Comparison of ENCODE assay signal across 8 cellular contexts in the genomic region with DNA sequence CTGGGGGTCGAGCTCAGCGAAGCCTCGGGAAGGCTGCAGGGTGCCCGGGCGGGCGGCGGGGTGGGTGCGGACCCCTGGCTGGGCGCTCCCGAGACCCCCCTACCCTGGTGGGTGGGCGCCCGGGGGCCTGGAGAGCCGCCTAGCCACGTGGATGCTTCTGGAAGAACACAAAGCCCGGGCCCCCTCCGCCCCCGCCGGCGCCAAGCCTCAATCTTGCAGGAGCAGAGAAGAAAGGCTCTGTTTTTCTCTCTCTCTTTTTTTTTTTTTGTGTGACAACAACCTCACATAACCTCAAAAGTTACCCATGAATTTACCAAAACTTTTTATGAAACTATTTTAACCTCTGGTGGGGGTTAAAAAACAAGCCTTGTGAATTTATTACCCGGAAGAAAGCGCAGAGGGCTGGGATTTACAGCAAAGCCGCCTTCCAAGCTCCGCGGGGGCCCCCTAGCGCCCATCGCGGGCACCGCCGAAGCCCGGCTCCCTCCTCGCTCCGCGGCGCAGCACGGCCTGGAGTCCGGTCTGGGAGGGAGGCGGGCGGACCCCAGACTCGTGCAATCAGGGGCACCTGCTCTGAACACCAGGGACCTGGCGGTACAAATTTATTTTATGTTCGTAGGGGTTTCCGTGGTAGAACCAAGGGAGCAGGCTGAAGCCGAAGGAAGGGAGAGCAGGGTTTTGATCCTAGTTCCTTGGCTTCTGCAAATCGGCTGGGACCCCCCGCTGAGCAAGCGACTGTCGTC. TPM values are rescaled to one million over a fixed set of nuclear protein-coding genes. Genes with fewer than 3 reads are reported as not detected.
A peak's percentile ranks its signal among the peaks of the same experiment; 100 is the strongest.
DNase-seq lines count a peak whose midpoint lies in the region; ATAC-seq and TF ChIP-seq lines count a peak whose summit lies in the region.

No MANE protein-coding gene starts in this region.

- peak overlapping the region; percentile 86 for H3K4me3 Mint-ChIP-seq in activated naive CD8-positive, alpha-beta T cell

- H3K4me3 ChIP-seq in ovary (peak overlapping the region; percentile 45), thoracic aorta (peak overlapping the region; percentile 74)

- H3K9me3 ChIP-seq in ovary = no peaks in the 10 kb centered on the region
- no peaks in the 10 kb centered on the region for H3K9me3 ChIP-seq in thoracic aorta

- TF ChIP-seq POLR2A in ovary (IDR thresholded peaks at IDR 0.05) = no peak

- intact Hi-C loops in head of caudate nucleus (cut with DNase I) (loop anchor here (5.0 kb wide), 1 partner anchor 355 kb away; no protein-coding TSS in a partner anchor), ovary (cut with DNase I) (loop anchor here in 3 of 4 donors (1.0 to 10.0 kb wide), 5 partner anchors 135 to 988 kb away; no protein-coding TSS in a partner anchor)

- no peaks in the 10 kb centered on the region for H3K9me3 Mint-ChIP-seq in activated naive CD8-positive, alpha-beta T cell (ENCODE audit: low read depth)

- peaks cover 2% of the 10 kb centered on the region for H3K4me1 ChIP-seq in ovary (ENCODE audit: insufficient read depth)
- H3K4me1 ChIP-seq in thoracic aorta (ENCODE audit: control insufficient read depth in 1 of 2, low read depth in 2 of 2) = peaks cover 16 to 28% of the 10 kb centered on the region in 2 donors

- H3K36me3 Mint-ChIP-seq in activated naive CD8-positive, alpha-beta T cell = peaks cover 2% of the 10 kb centered on the region

- DNase-seq in COLO668 (lab: John Stamatoyannopoulos, UW; ENCODE audit: unreplicated experiment) (peak; percentile 69), LHCN-M2 (ENCODE audit: low read depth) (peak; percentile 54), head of caudate nucleus (peak; percentile 37 to 93 (median 83)), ovary (peak; percentile 53 to 84 (median 75)), thoracic aorta (ENCODE audit: low spot score) (no peak)

- no peaks in the 10 kb centered on the region for H3K27me3 ChIP-seq in ovary
- H3K27me3 ChIP-seq in thoracic aorta (replicated peaks; ENCODE audit: insufficient read depth) = no peaks in the 10 kb centered on the region

- H3K27me3 Mint-ChIP-seq in activated naive CD8-positive, alpha-beta T cell = no peaks in the 10 kb centered on the region

- no peaks in the 10 kb centered on the region for H3K36me3 ChIP-seq in ovary
- H3K36me3 ChIP-seq in thoracic aorta = no peaks in the 10 kb centered on the region

- WGBS in ovary, 3 donors = 1% methylated on average over 47 of the region's 47 CpGs

- TF ChIP-seq EP300 in ovary (IDR thresholded peaks at IDR 0.05) = no peak

- TF ChIP-seq CTCF in ovary (IDR thresholded peaks at IDR 0.05) (peak; percentile 72 to 76 (median 74)), thoracic aorta (IDR thresholded peaks at IDR 0.05) (peak; percentile 94)

- H3K4me1 Mint-ChIP-seq in activated naive CD8-positive, alpha-beta T cell (ENCODE audit: low read depth) = peaks cover 21% of the 10 kb centered on the region

- peak overlapping the region; percentile 87 for H3K27ac Mint-ChIP-seq in activated naive CD8-positive, alpha-beta T cell

- H3K27ac ChIP-seq in ovary (no peak overlapping the region), thoracic aorta (no peak overlapping the region)

- ATAC-seq in GM21423 (IDR thresholded peaks at IDR 0.05; ENCODE audit: unreplicated experiment) (peak; percentile 83), SK-N-SH treated with all-trans-retinoic acid at 6 μM for 48 hours (peak; percentile 99), thoracic aorta (ENCODE audit: insufficient number of reproducible peaks, low FRiP score, low read depth) (no peak)

TF ChIP-seq in SK-N-SH treated with all-trans-retinoic acid at 6 μM for 48 hours, 23 proteins besides CTCF, POLR2A, EP300 and RAD21:
- no peak for TF ChIP-seq CREB5 (CRISPR knock-in tag; IDR thresholded peaks at IDR 0.05; ENCODE audit: low read depth)
- TF ChIP-seq, protein P1, sequence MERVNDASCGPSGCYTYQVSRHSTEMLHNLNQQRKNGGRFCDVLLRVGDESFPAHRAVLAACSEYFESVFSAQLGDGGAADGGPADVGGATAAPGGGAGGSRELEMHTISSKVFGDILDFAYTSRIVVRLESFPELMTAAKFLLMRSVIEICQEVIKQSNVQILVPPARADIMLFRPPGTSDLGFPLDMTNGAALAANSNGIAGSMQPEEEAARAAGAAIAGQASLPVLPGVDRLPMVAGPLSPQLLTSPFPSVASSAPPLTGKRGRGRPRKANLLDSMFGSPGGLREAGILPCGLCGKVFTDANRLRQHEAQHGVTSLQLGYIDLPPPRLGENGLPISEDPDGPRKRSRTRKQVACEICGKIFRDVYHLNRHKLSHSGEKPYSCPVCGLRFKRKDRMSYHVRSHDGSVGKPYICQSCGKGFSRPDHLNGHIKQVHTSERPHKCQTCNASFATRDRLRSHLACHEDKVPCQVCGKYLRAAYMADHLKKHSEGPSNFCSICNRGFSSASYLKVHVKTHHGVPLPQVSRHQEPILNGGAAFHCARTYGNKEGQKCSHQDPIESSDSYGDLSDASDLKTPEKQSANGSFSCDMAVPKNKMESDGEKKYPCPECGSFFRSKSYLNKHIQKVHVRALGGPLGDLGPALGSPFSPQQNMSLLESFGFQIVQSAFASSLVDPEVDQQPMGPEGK (CRISPR knock-in tag; IDR thresholded peaks at IDR 0.05; ENCODE audit: borderline replicate concordance) = peak; percentile 20; the same call in 1 of the 2 replicates

RNA-seq across cellular contexts. Expression of gene ZNF831, which starts 58.8 kb away (rescaled TPM):
- total RNA-seq in LHCN-M2 (2014; rRNA removed) = not detected in 2 replicates
- polyA plus RNA-seq in LHCN-M2 (2012) = not detected
- under 1 TPM in 6 of 7 donors, not detected in 1; 0.05 to 0.36 (median 0.15) TPM for total RNA-seq in ovary
- polyA plus RNA-seq in ovary = under 1 TPM; 0.06 to 0.30 TPM
- total RNA-seq in thoracic aorta = 1 to 10 TPM; 1.1 to 1.3 TPM
